ENCODE assay signal across 15 cellular contexts in genomic region chr15:87777054-87777498, GRCh38.
DNase-seq lines count a peak whose midpoint lies in the region; ATAC-seq and TF ChIP-seq lines count a peak whose summit lies in the region.
"Had no signal": no experiment of that assay in that cellular context is flagged by ENCODE, and none has a peak within 500 bp of the region (broad histone marks: within the 10 kb centered on the region; RNA-seq: fewer than 3 reads in every experiment).

No MANE protein-coding gene starts in this region.

- peaks cover 1 to 3% of the 10 kb centered on the region in 2 donors for H3K27me3 Mint-ChIP-seq in CD4-positive, alpha-beta memory T cell
- H3K27me3 Mint-ChIP-seq: brain had no signal

- peaks cover 0 to 6% (median 2%) of the 10 kb centered on the region in 8 donors for H3K9me3 Mint-ChIP-seq in CD4-positive, alpha-beta memory T cell
- H3K9me3 Mint-ChIP-seq in stimulated activated effector memory CD8-positive, alpha-beta T cell treated with anti-CD3 and anti-CD28 coated beads, Interleukin-12 subunit alpha, Interleukin-12 subunit beta, amount 100 ng/mL, for 72 hours: peaks cover 3% of the 10 kb centered on the region

- DNase-seq in GM04503 (ENCODE audit: low read depth): peak; percentile 45
- peak; percentile 56 for DNase-seq in OCI-M1 (lab: John Stamatoyannopoulos, UW)
- DNase-seq in fibroblast of villous mesenchyme (ENCODE audit: low read depth): peak; percentile 19
- DNase-seq in sciatic nerve (ENCODE audit: low spot score): peak; percentile 61
- DNase-seq in CD4-positive, alpha-beta memory T cell: no peak
- DNase-seq in NCI-H1048 (lab: John Stamatoyannopoulos, UW): no peak
- DNase-seq in stimulated activated effector memory CD8-positive, alpha-beta T cell treated with anti-CD3 and anti-CD28 coated beads, Interleukin-12 subunit alpha, Interleukin-12 subunit beta, amount 100 ng/mL, for 72 hours (ENCODE audit: low spot score in 2 of 2): no peak
- DNase-seq: DND-41, midbrain, NCI-H1092, NCI-H82, T-helper 1 cell had no signal

- H3K4me1 Mint-ChIP-seq in CD4-positive, alpha-beta memory T cell: no peaks in the 10 kb centered on the region
- H3K4me1 Mint-ChIP-seq in stimulated activated effector memory CD8-positive, alpha-beta T cell treated with anti-CD3 and anti-CD28 coated beads, Interleukin-12 subunit alpha, Interleukin-12 subunit beta, amount 100 ng/mL, for 72 hours: no peaks in the 10 kb centered on the region

- no peaks in the 10 kb centered on the region for H3K9me3 ChIP-seq in CD4-positive, alpha-beta memory T cell (ENCODE audit: control insufficient read depth in 1 of 2, low read length in 2 of 2)

- CTCF ChIA-PET in CD4-positive, alpha-beta memory T cell (lab: Charles Lee; ENCODE audit: partially characterized antibody): no interaction called here

- no peaks in the 10 kb centered on the region for H3K4me1 ChIP-seq in CD4-positive, alpha-beta memory T cell (ENCODE audit: insufficient read depth, low read length)
- H3K4me1 ChIP-seq: foreskin keratinocyte had no signal

- H3K4me3 ChIP-seq in fibroblast of villous mesenchyme (ENCODE audit: low read depth, low read length): no peak overlapping the region
- no peak overlapping the region for H3K4me3 ChIP-seq in CD4-positive, alpha-beta memory T cell (ENCODE audit: low read length in 2 of 2)

- H3K36me3 Mint-ChIP-seq in CD4-positive, alpha-beta memory T cell: no peaks in the 10 kb centered on the region
- H3K36me3 Mint-ChIP-seq in stimulated activated effector memory CD8-positive, alpha-beta T cell treated with anti-CD3 and anti-CD28 coated beads, Interleukin-12 subunit alpha, Interleukin-12 subunit beta, amount 100 ng/mL, for 72 hours: no peaks in the 10 kb centered on the region
- H3K36me3 Mint-ChIP-seq: brain had no signal

- no peaks in the 10 kb centered on the region for H3K27me3 ChIP-seq in CD4-positive, alpha-beta memory T cell (ENCODE audit: insufficient read depth, low read length)
- H3K27me3 ChIP-seq: foreskin keratinocyte had no signal

- ATAC-seq in sciatic nerve (peak; percentile 91), GM21360 (IDR thresholded peaks at IDR 0.05; ENCODE audit: unreplicated experiment) (no peak)
- no peak for ATAC-seq in stimulated activated effector memory CD8-positive, alpha-beta T cell treated with anti-CD3 and anti-CD28 coated beads, Interleukin-12 subunit alpha, Interleukin-12 subunit beta, amount 100 ng/mL, for 72 hours
- ATAC-seq: foreskin keratinocyte had no signal

- H3K27ac ChIP-seq in CD4-positive, alpha-beta memory T cell (ENCODE audit: low read depth, low read length): no peak overlapping the region
- H3K27ac ChIP-seq: foreskin keratinocyte had no signal

- POLR2A ChIA-PET in CD4-positive, alpha-beta memory T cell (lab: Charles Lee; ENCODE audit: partially characterized antibody): no interaction called here

- H3K4me3 Mint-ChIP-seq in CD4-positive, alpha-beta memory T cell: no peak overlapping the region
- H3K4me3 Mint-ChIP-seq in stimulated activated effector memory CD8-positive, alpha-beta T cell treated with anti-CD3 and anti-CD28 coated beads, Interleukin-12 subunit alpha, Interleukin-12 subunit beta, amount 100 ng/mL, for 72 hours: no peak overlapping the region
- H3K4me3 Mint-ChIP-seq: brain had no signal

- TF ChIP-seq CTCF in fibroblast of villous mesenchyme (IDR thresholded peaks at IDR 0.05; ENCODE audit: insufficient read depth, low read depth, low read length): no peak

- intact Hi-C loops in sciatic nerve (cut with DNase I): no loop called here
- intact Hi-C loops in CD4-positive, alpha-beta memory T cell (cut with micrococcal nuclease): no loop called here

- no peak overlapping the region for H3K27ac Mint-ChIP-seq in CD4-positive, alpha-beta memory T cell
- H3K27ac Mint-ChIP-seq in stimulated activated effector memory CD8-positive, alpha-beta T cell treated with anti-CD3 and anti-CD28 coated beads, Interleukin-12 subunit alpha, Interleukin-12 subunit beta, amount 100 ng/mL, for 72 hours: no peak overlapping the region
- H3K27ac Mint-ChIP-seq: brain had no signal

- H3K36me3 ChIP-seq in CD4-positive, alpha-beta memory T cell (ENCODE audit: insufficient read depth, low read length): no peaks in the 10 kb centered on the region

Comparison
In these comparisons a context has a peak if more than half of its experiments do, and no peak if none do; other contexts are left out.
1. DNase-seq: peak in GM04503 (single experiment), OCI-M1 (single experiment), fibroblast of villous mesenchyme (single experiment) and sciatic nerve (single experiment); none in CD4-positive, alpha-beta memory T cell (0 of 5), NCI-H1048 (single experiment) and stimulated activated effector memory CD8-positive, alpha-beta T cell treated with anti-CD3 and anti-CD28 coated beads, Interleukin-12 subunit alpha, Interleukin-12 subunit beta, amount 100 ng/mL, for 72 hours (0 of 2).